In the genomic region with DNA sequence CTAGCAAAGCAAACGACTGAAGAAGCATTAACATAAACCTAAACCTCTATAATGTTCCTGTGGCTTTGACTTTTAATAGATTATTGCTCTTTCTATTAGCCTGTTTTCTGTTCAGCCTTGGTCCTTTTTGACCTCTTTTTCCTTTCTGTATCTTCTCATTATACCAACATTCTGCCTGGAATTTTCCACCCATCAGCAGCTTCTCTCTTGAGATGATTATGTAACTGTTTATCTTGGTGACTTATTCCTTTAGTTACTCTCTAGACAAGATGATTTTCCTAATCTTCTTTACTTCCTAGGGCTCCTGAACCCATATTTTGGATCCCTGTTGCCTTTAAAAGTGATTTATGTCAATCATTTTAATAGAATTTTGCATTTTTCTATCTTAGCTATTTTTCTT, we compare ENCODE assay signal across 23 cellular contexts.
DNase-seq lines count a peak whose midpoint lies in the region; ATAC-seq and FAIRE-seq lines count a peak whose summit lies in the region.
"Had no signal": no experiment of that assay in that cellular context is flagged by ENCODE, and none has a peak within 500 bp of the region (broad histone marks: within the 10 kb centered on the region; RNA-seq: fewer than 3 reads in every experiment).

No MANE protein-coding gene starts in this region.

- H3K27ac ChIP-seq in right cardiac atrium (ENCODE audit: low read length) = no peak overlapping the region
- no peak overlapping the region for H3K27ac ChIP-seq in CD4-positive, alpha-beta memory T cell (ENCODE audit: low read depth, low read length)
- H3K27ac ChIP-seq: BLaER1 had no signal

- no peak overlapping the region for H3K27ac Mint-ChIP-seq in CD4-positive, alpha-beta memory T cell
- H3K27ac Mint-ChIP-seq: CD14-positive monocyte; CD4-positive, CD25-positive, alpha-beta regulatory T cell; CD8-positive, alpha-beta T cell had no signal

- no peaks in the 10 kb centered on the region for H3K4me1 ChIP-seq in right cardiac atrium (ENCODE audit: control insufficient read depth, insufficient read depth, low read length)
- no peaks in the 10 kb centered on the region for H3K4me1 ChIP-seq in CD4-positive, alpha-beta memory T cell (ENCODE audit: insufficient read depth, low read length)
- H3K4me1 ChIP-seq: BE2C, BLaER1, Caco-2 had no signal

- intact Hi-C loops in Right ventricle myocardium superior (cut with DNase I) (no loop called here), right cardiac atrium (cut with DNase I) (no loop called here), left ventricle myocardium superior (cut with micrococcal nuclease) (no loop called here), sciatic nerve (cut with DNase I) (no loop called here)
- intact Hi-C loops in CD4-positive, alpha-beta memory T cell (cut with micrococcal nuclease) = no loop called here

- no peak overlapping the region for H3K4me3 ChIP-seq in right cardiac atrium (ENCODE audit: low read length)
- no peak overlapping the region for H3K4me3 ChIP-seq in CD4-positive, alpha-beta memory T cell (ENCODE audit: low read length in 2 of 2)
- H3K4me3 ChIP-seq: BLaER1 had no signal

- no peak overlapping the region for H3K4me3 Mint-ChIP-seq in CD4-positive, alpha-beta memory T cell
- H3K4me3 Mint-ChIP-seq: CD14-positive monocyte; CD4-positive, CD25-positive, alpha-beta regulatory T cell; CD8-positive, alpha-beta T cell had no signal

- peaks cover 0 to 6% (median 2%) of the 10 kb centered on the region in 8 donors for H3K9me3 Mint-ChIP-seq in CD4-positive, alpha-beta memory T cell

- no peaks in the 10 kb centered on the region for H3K27me3 Mint-ChIP-seq in CD4-positive, alpha-beta memory T cell
- H3K27me3 Mint-ChIP-seq: CD4-positive, CD25-positive, alpha-beta regulatory T cell had no signal

- POLR2A ChIA-PET in CD4-positive, alpha-beta memory T cell (lab: Charles Lee; ENCODE audit: partially characterized antibody) = no interaction called here

- DNase-seq in Right ventricle myocardium superior = no peak
- DNase-seq in right cardiac atrium = no peak
- no peak for DNase-seq in left ventricle myocardium superior
- DNase-seq in sciatic nerve (ENCODE audit: low spot score) = no peak
- no peak for DNase-seq in CD4-positive, alpha-beta memory T cell
- no peak for DNase-seq in HuH-7.5 (ENCODE audit: low spot score)
- no peak for DNase-seq in SKM-1 treated with dmso at 0.1 percent for 144 hours (lab: John Stamatoyannopoulos, UW; ENCODE audit: unreplicated experiment)
- DNase-seq: 8988T; ACHN; BE2C; C1 segment of cervical spinal cord; Caco-2; Calu3; CD4-positive, CD25-positive, alpha-beta regulatory T cell; CD8-positive, alpha-beta T cell; DMS79 treated with DMSO at 0.1 percent for 48 hours; GF-D8 had no signal

- ATAC-seq in Right ventricle myocardium superior (ENCODE audit: poor library complexity) (peak; percentile 53), right cardiac atrium (no peak), left ventricle myocardium superior (peak; percentile 57), sciatic nerve (peak; percentile 85)
- ATAC-seq: CD8-positive, alpha-beta T cell had no signal

- H3K27me3 ChIP-seq in right cardiac atrium (ENCODE audit: control insufficient read depth, insufficient read depth) = no peaks in the 10 kb centered on the region
- no peaks in the 10 kb centered on the region for H3K27me3 ChIP-seq in CD4-positive, alpha-beta memory T cell (ENCODE audit: insufficient read depth, low read length)
- H3K27me3 ChIP-seq: BE2C, BLaER1 had no signal

- FAIRE-seq in islet of Langerhans (lab: Jason Lieb, UNC) = peak; percentile 24
- FAIRE-seq: A204.1, G401.6, GM18507 had no signal

- no peaks in the 10 kb centered on the region for H3K4me1 Mint-ChIP-seq in CD4-positive, alpha-beta memory T cell
- H3K4me1 Mint-ChIP-seq: CD14-positive monocyte; CD4-positive, CD25-positive, alpha-beta regulatory T cell had no signal

- CTCF ChIA-PET in CD4-positive, alpha-beta memory T cell (lab: Charles Lee; ENCODE audit: partially characterized antibody) = no interaction called here

- H3K36me3 Mint-ChIP-seq in CD4-positive, alpha-beta memory T cell = no peaks in the 10 kb centered on the region
- H3K36me3 Mint-ChIP-seq: CD14-positive monocyte; CD4-positive, CD25-positive, alpha-beta regulatory T cell; CD8-positive, alpha-beta T cell had no signal

- H3K36me3 ChIP-seq in CD4-positive, alpha-beta memory T cell (ENCODE audit: insufficient read depth, low read length) = no peaks in the 10 kb centered on the region
- H3K36me3 ChIP-seq: BE2C, BLaER1 had no signal

- 31% methylated on average over 1 of the region's 1 CpG for WGBS in right cardiac atrium

- H3K9me3 ChIP-seq in right cardiac atrium (ENCODE audit: control insufficient read depth, low read length) = no peaks in the 10 kb centered on the region
- no peaks in the 10 kb centered on the region for H3K9me3 ChIP-seq in CD4-positive, alpha-beta memory T cell (ENCODE audit: control insufficient read depth in 1 of 2, low read length in 2 of 2)
- H3K9me3 ChIP-seq: BE2C, BLaER1, Caco-2 had no signal

Comparison
In these comparisons a context has a peak if more than half of its experiments do, and no peak if none do; other contexts are left out.
1. ATAC-seq: peak in Right ventricle myocardium superior (single experiment), left ventricle myocardium superior (single experiment) and sciatic nerve (single experiment); none in right cardiac atrium (0 of 2).